In genomic region chr2:138622606-138623005, GRCh38 we compare ENCODE assay signal across 23 cellular contexts.
DNase-seq lines count a peak whose midpoint lies in the region; ATAC-seq and TF ChIP-seq lines count a peak whose summit lies in the region.
"Had no signal": no experiment of that assay in that cellular context is flagged by ENCODE, and none has a peak within 500 bp of the region (broad histone marks: within the 10 kb centered on the region; RNA-seq: fewer than 3 reads in every experiment).

No MANE protein-coding gene starts in this region.

- CTCF ChIA-PET in HEK293T (lab: Yijun Ruan, JAX) = no interaction called here

- H3K9me3 ChIP-seq in esophagus muscularis mucosa = no peaks in the 10 kb centered on the region
- H3K9me3 ChIP-seq in Peyer's patch = no peaks in the 10 kb centered on the region
- H3K9me3 ChIP-seq: heart right ventricle, stomach, upper lobe of left lung had no signal

- ATAC-seq in HG02798 (IDR thresholded peaks at IDR 0.05; ENCODE audit: poor library complexity, unreplicated experiment) (peak; percentile 36), HG02610 (IDR thresholded peaks at IDR 0.05; ENCODE audit: unreplicated experiment) (no peak)
- ATAC-seq: activated CD4-positive, CD25-positive, alpha-beta regulatory T cell treated with anti-CD3 and anti-CD28 coated beads, Interleukin-2, amount 50 U/mL, for 24 hours; activated T-cell treated with anti-CD3 and anti-CD28 coated beads, Interleukin-2, amount 50 U/mL, for 4 hours; heart right ventricle had no signal

- 52% methylated on average over 3 of the region's 3 CpGs for WGBS in esophagus muscularis mucosa

- peak; percentile 8 for DNase-seq in Ammon's horn (ENCODE audit: low spot score)
- peak; percentile 37 for DNase-seq in NOMO-1 treated with dmso at 0.1 percent for 144 hours (lab: John Stamatoyannopoulos, UW; ENCODE audit: unreplicated experiment)
- peak; percentile 34 for DNase-seq in esophagus muscularis mucosa (ENCODE audit: extremely low spot score)
- DNase-seq in HEK293T (ENCODE audit: extremely low spot score) = no peak
- no peak for DNase-seq in Peyer's patch
- no peak for DNase-seq in HFFc6
- DNase-seq: activated naive CD4-positive, alpha-beta T cell treated with anti-CD3 and anti-CD28 coated beads, Interleukin-2, amount 10 ng/mL, durations not matched to agents 7 days and 5 days; activated T-cell treated with anti-CD3 and anti-CD28 coated beads, Interleukin-2, amount 50 U/mL, for 4 hours; aorta; central memory CD4-positive, alpha-beta T cell; GM23248; heart right ventricle; NCI-H1417 treated with DMSO at 0.1 percent for 48 hours; NCI-H2171 treated with DMSO at 0.1 percent for 48 hours; NCI-H69; stimulated activated CD4-positive, alpha-beta T cell treated with anti-CD3 and anti-CD28 coated beads, Interleukin-2, amount 100 ng/mL, for 48 hours; stomach; upper lobe of left lung had no signal

- H3K4me1 ChIP-seq in esophagus muscularis mucosa (no peaks in the 10 kb centered on the region), Peyer's patch (no peaks in the 10 kb centered on the region)
- H3K4me1 ChIP-seq: heart right ventricle, stomach, upper lobe of left lung had no signal

- H3K4me1 Mint-ChIP-seq in HFFc6 (ENCODE audit: low read depth) = no peaks in the 10 kb centered on the region
- H3K4me1 Mint-ChIP-seq: activated naive CD4-positive, alpha-beta T cell treated with anti-CD3 and anti-CD28 coated beads, Interleukin-2, amount 10 ng/mL, durations not matched to agents 7 days and 5 days had no signal

- no peak overlapping the region for H3K4me3 ChIP-seq in esophagus muscularis mucosa
- H3K4me3 ChIP-seq in Peyer's patch = no peak overlapping the region
- H3K4me3 ChIP-seq: GM23248, heart right ventricle, SK-N-MC, skin epidermis, stomach, upper lobe of left lung had no signal

- H3K27ac Mint-ChIP-seq in HFFc6 = no peak overlapping the region
- H3K27ac Mint-ChIP-seq: activated naive CD4-positive, alpha-beta T cell treated with anti-CD3 and anti-CD28 coated beads, Interleukin-2, amount 10 ng/mL, durations not matched to agents 7 days and 5 days had no signal

- H3K27me3 Mint-ChIP-seq in HFFc6 (ENCODE audit: insufficient read depth) = peaks cover 5% of the 10 kb centered on the region; the same call in 1 of the 2 replicates

- no peaks in the 10 kb centered on the region for H3K9me3 Mint-ChIP-seq in HFFc6
- H3K9me3 Mint-ChIP-seq: activated naive CD4-positive, alpha-beta T cell treated with anti-CD3 and anti-CD28 coated beads, Interleukin-2, amount 10 ng/mL, durations not matched to agents 7 days and 5 days; activated T-cell treated with anti-CD3 and anti-CD28 coated beads, Interleukin-2, amount 50 U/mL, for 4 hours had no signal

- H3K36me3 Mint-ChIP-seq in HFFc6 (ENCODE audit: low read depth) = no peaks in the 10 kb centered on the region
- H3K36me3 Mint-ChIP-seq: activated naive CD4-positive, alpha-beta T cell treated with anti-CD3 and anti-CD28 coated beads, Interleukin-2, amount 10 ng/mL, durations not matched to agents 7 days and 5 days had no signal

- H3K36me3 ChIP-seq in esophagus muscularis mucosa = no peaks in the 10 kb centered on the region
- no peaks in the 10 kb centered on the region for H3K36me3 ChIP-seq in Peyer's patch
- H3K36me3 ChIP-seq: heart right ventricle, stomach, upper lobe of left lung had no signal

- POLR2A ChIA-PET in HEK293T (lab: Yijun Ruan, JAX) = no interaction called here

- TF ChIP-seq POLR2A in esophagus muscularis mucosa (IDR thresholded peaks at IDR 0.05; ENCODE audit: low read depth) (no peak), Peyer's patch (IDR thresholded peaks at IDR 0.05) (no peak)

- intact Hi-C loops in esophagus muscularis mucosa (cut with DNase I) = no loop called here

- no peak for TF ChIP-seq EP300 in esophagus muscularis mucosa (IDR thresholded peaks at IDR 0.05)

- H3K4me3 Mint-ChIP-seq in HFFc6 = no peak overlapping the region
- H3K4me3 Mint-ChIP-seq: activated naive CD4-positive, alpha-beta T cell treated with anti-CD3 and anti-CD28 coated beads, Interleukin-2, amount 10 ng/mL, durations not matched to agents 7 days and 5 days; activated T-cell treated with anti-CD3 and anti-CD28 coated beads, Interleukin-2, amount 50 U/mL, for 4 hours had no signal

- no peak overlapping the region for H3K27ac ChIP-seq in esophagus muscularis mucosa (replicated peaks in 1 of 4)
- no peak overlapping the region for H3K27ac ChIP-seq in Peyer's patch
- H3K27ac ChIP-seq: GM23248, heart right ventricle, SK-N-MC, skin epidermis, stomach, upper lobe of left lung had no signal

- no peak for TF ChIP-seq CTCF in esophagus muscularis mucosa (IDR thresholded peaks at IDR 0.05)
- no peak for TF ChIP-seq CTCF in Peyer's patch (IDR thresholded peaks at IDR 0.05)
- TF ChIP-seq CTCF in HFFc6 (IDR thresholded peaks at IDR 0.05) = no peak

- no peaks in the 10 kb centered on the region for H3K27me3 ChIP-seq in esophagus muscularis mucosa
- no peaks in the 10 kb centered on the region for H3K27me3 ChIP-seq in Peyer's patch
- H3K27me3 ChIP-seq: heart right ventricle, stomach, upper lobe of left lung had no signal

TF ChIP-seq in HEK293T, 16 proteins besides CTCF, POLR2A, EP300 and RAD21:
- TF ChIP-seq SUZ12 (IDR thresholded peaks at IDR 0.05) (no peak), FOXM1 (IDR thresholded peaks at IDR 0.05; ENCODE audit: borderline replicate concordance) (no peak), PKNOX1 (IDR thresholded peaks at IDR 0.05) (no peak), FOXK2 (IDR thresholded peaks at IDR 0.05) (no peak), BHLHE40 (IDR thresholded peaks at IDR 0.05; ENCODE audit: borderline replicate concordance) (no peak), ARNT (IDR thresholded peaks at IDR 0.05) (no peak), NFRKB (IDR thresholded peaks at IDR 0.05) (no peak), ZNF384 (IDR thresholded peaks at IDR 0.05) (no peak), FOXA1 (IDR thresholded peaks at IDR 0.05) (no peak), SP1 (IDR thresholded peaks at IDR 0.05) (no peak), TARDBP (IDR thresholded peaks at IDR 0.05) (no peak)

Comparison
In these comparisons a context has a peak if more than half of its experiments do, and no peak if none do; other contexts are left out.
1. DNase-seq: peak in Ammon's horn (single experiment), NOMO-1 treated with dmso at 0.1 percent for 144 hours (single experiment) and esophagus muscularis mucosa (single experiment); none in HEK293T (single experiment), Peyer's patch (0 of 3) and HFFc6 (single experiment).